In the genomic region with DNA sequence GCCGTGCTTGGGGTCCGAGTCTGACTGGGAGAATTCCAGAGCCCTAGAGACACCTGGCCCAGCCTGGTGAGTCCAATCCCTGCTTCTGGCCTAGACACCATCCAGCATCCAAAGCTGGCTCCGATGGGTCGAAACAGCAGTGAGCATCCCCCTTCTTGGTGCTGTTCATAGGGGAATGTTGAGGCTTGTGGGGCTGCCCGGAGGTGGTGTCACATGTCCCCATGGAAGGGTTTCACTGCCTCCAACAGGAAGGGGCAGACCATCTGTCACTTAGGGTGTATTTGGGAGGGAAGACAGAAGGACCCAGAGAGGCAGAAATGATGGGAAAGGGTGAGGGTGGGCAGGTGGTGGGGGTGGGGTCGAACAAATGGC, we compare ENCODE assay signal across 10 cellular contexts. TPM values are rescaled to one million over a fixed set of nuclear protein-coding genes. Genes with fewer than 3 reads are reported as not detected.
DNase-seq lines count a peak whose midpoint lies in the region; ATAC-seq, FAIRE-seq and TF ChIP-seq lines count a peak whose summit lies in the region.
"Had no signal": no experiment of that assay in that cellular context is flagged by ENCODE, and none has a peak within 500 bp of the region (broad histone marks: within the 10 kb centered on the region; RNA-seq: fewer than 3 reads in every experiment).

No MANE protein-coding gene starts in this region.

- no peaks in the 10 kb centered on the region for H3K9me3 ChIP-seq in A549
- no peaks in the 10 kb centered on the region for H3K9me3 ChIP-seq in neural progenitor cell (ENCODE audit: low read depth)
- H3K9me3 ChIP-seq: MG63 had no signal

- H3K27ac ChIP-seq in A549 (peak overlapping the region; percentile 100), KMS-11 (no peak overlapping the region), coronary artery (peak overlapping the region; percentile 89 to 98), neural progenitor cell (no peak overlapping the region)

- H3K27me3 ChIP-seq in KMS-11 (ENCODE audit: insufficient read depth, low read depth) (no peaks in the 10 kb centered on the region), neural progenitor cell (no peaks in the 10 kb centered on the region)
- H3K27me3 ChIP-seq: MG63 had no signal

- H2AFZ ChIP-seq in KMS-11 (ENCODE audit: low read depth), result no peak overlapping the region
- no peak overlapping the region for H2AFZ ChIP-seq in neural progenitor cell (replicated peaks)

- H3K36me3 Mint-ChIP-seq in neural progenitor cell, result no peaks in the 10 kb centered on the region

- peaks cover 60% of the 10 kb centered on the region for H3K4me1 Mint-ChIP-seq in neural progenitor cell

- no peaks in the 10 kb centered on the region for H3K79me2 ChIP-seq in KMS-11 (ENCODE audit: insufficient read depth, low read depth)
- H3K79me2 ChIP-seq in neural progenitor cell (ENCODE audit: low read depth), result no peaks in the 10 kb centered on the region

- no peak for TF ChIP-seq RAD21 in A549 (conservative IDR thresholded peaks at IDR 0.05 in 1 of 2, IDR thresholded peaks at IDR 0.05 in 1 of 2)

- CTCF ChIA-PET in A549 (lab: Yijun Ruan, JAX), result interaction anchor here (0.6 to 23.2 kb wide), 7 partner anchors 16 to 471 kb away, joined by 3 to 653 read pairs (median 29); partner anchors contain the start of genes C9orf50 and NTMT1

- DNase-seq in A549 (ENCODE audit: low read depth in 1 of 2, low spot score in 1 of 2) (no peak), coronary artery (ENCODE audit: low spot score) (no peak), neural progenitor cell (ENCODE audit: low spot score) (no peak), D341Med (ENCODE audit: low spot score) (no peak)

- no peak for TF ChIP-seq POLR2A in A549 (IDR thresholded peaks at IDR 0.05; ENCODE audit: low read length)

- H3K4me3 ChIP-seq in A549, result no peak overlapping the region
- H3K4me3 ChIP-seq in KMS-11 (IDR thresholded peaks at IDR 0.05; ENCODE audit: insufficient read depth, low read depth, low read length), result no peak overlapping the region
- no peak overlapping the region for H3K4me3 ChIP-seq in coronary artery
- no peak overlapping the region for H3K4me3 ChIP-seq in neural progenitor cell
- H3K4me3 ChIP-seq: MG63 had no signal

- H3F3A ChIP-seq in neural progenitor cell (ENCODE audit: low read depth), result peaks cover 40% of the 10 kb centered on the region

- H3K9ac ChIP-seq in KMS-11, result no peak overlapping the region
- H3K9ac ChIP-seq in neural progenitor cell, result no peak overlapping the region

- POLR2A ChIA-PET in A549 (lab: Yijun Ruan, JAX), result interaction anchor here (0.9 to 2.9 kb wide), 5 partner anchors 10 to 467 kb away, joined by 3 to 22 read pairs (median 8); partner anchors contain the start of gene IER5L

- 79% methylated on average over 4 of the region's 6 CpGs for WGBS in A549 (ENCODE audit: missing lambda C conversion rate)

- TF ChIP-seq EP300 in A549 (IDR thresholded peaks at IDR 0.05), result no peak

- H3K27ac Mint-ChIP-seq in neural progenitor cell, result peak overlapping the region; percentile 67

- FAIRE-seq in A549 (lab: Jason Lieb, UNC), result no peak

- H4K20me1 ChIP-seq in KMS-11 (ENCODE audit: insufficient read depth) (no peaks in the 10 kb centered on the region), neural progenitor cell (ENCODE audit: low read depth) (no peaks in the 10 kb centered on the region)

- H3K4me2 ChIP-seq in A549 (peak overlapping the region; percentile 83), KMS-11 (0 out of 2 replicates have a peak overlapping the region, but pooled peaks have one; percentile 21), neural progenitor cell (no peak overlapping the region)

- peaks cover 74% of the 10 kb centered on the region for H3K4me1 ChIP-seq in A549
- H3K4me1 ChIP-seq in KMS-11 (ENCODE audit: low read depth, poor library complexity, severe bottlenecking), result peaks cover 41% of the 10 kb centered on the region
- H3K4me1 ChIP-seq in neural progenitor cell, result peaks cover 27% of the 10 kb centered on the region

- peaks cover 7% of the 10 kb centered on the region for H3K27me3 Mint-ChIP-seq in neural progenitor cell (ENCODE audit: insufficient read depth, low read depth)

- peak overlapping the region; percentile 58 for H3K4me3 Mint-ChIP-seq in neural progenitor cell

- no peak for TF ChIP-seq CTCF in A549 (IDR thresholded peaks at IDR 0.05)
- no peak for TF ChIP-seq CTCF in KMS-11 (conservative IDR thresholded peaks at IDR 0.05; ENCODE audit: low read depth, low read length)
- TF ChIP-seq CTCF in coronary artery (IDR thresholded peaks at IDR 0.05), result no peak
- TF ChIP-seq CTCF in neural progenitor cell (IDR thresholded peaks at IDR 0.05), result no peak

- no peaks in the 10 kb centered on the region for H3K9me3 Mint-ChIP-seq in neural progenitor cell

- ATAC-seq in A549 (no peak), HG03521 (IDR thresholded peaks at IDR 0.05; ENCODE audit: unreplicated experiment) (no peak), HG02840 (IDR thresholded peaks at IDR 0.05; ENCODE audit: low FRiP score, unreplicated experiment) (no peak), HG02852 (IDR thresholded peaks at IDR 0.05; ENCODE audit: unreplicated experiment) (no peak)

- H3K36me3 ChIP-seq in KMS-11 (ENCODE audit: insufficient read depth), result no peaks in the 10 kb centered on the region
- H3K36me3 ChIP-seq in neural progenitor cell, result no peaks in the 10 kb centered on the region
- H3K36me3 ChIP-seq: MG63 had no signal

TF ChIP-seq in A549, 52 proteins besides CTCF, POLR2A, EP300 and RAD21:
- no peak for TF ChIP-seq EHMT2 (IDR thresholded peaks at IDR 0.05; ENCODE audit: low read depth)
- TF ChIP-seq HMGXB4 (CRISPR knock-in tag; IDR thresholded peaks at IDR 0.05; ENCODE audit: borderline replicate concordance), result no peak
- TF ChIP-seq ZFP36 (IDR thresholded peaks at IDR 0.05; ENCODE audit: borderline replicate concordance, partially characterized antibody), result peak; percentile 95
- TF ChIP-seq RFX5 (IDR thresholded peaks at IDR 0.05), result no peak
- TF ChIP-seq TP53 (CRISPR knock-in tag; IDR thresholded peaks at IDR 0.05), result no peak
- TF ChIP-seq, protein P1, sequence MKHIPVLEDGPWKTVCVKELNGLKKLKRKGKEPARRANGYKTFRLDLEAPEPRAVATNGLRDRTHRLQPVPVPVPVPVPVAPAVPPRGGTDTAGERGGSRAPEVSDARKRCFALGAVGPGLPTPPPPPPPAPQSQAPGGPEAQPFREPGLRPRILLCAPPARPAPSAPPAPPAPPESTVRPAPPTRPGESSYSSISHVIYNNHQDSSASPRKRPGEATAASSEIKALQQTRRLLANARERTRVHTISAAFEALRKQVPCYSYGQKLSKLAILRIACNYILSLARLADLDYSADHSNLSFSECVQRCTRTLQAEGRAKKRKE (CRISPR knock-in tag; IDR thresholded peaks at IDR 0.05; ENCODE audit: low read depth), result no peak
- TF ChIP-seq MAZ (IDR thresholded peaks at IDR 0.05; ENCODE audit: borderline replicate concordance, low read depth, low read length), result no peak
- no peak for TF ChIP-seq EHF (CRISPR knock-in tag; IDR thresholded peaks at IDR 0.05)
TF ChIP-seq in A549: peak in this region for 1.

RNA-seq across cellular contexts. Expression of gene C9orf50, which starts 13.9 kb away (rescaled TPM):
- polyA plus RNA-seq in A549 (2011; rRNA removed) (0.10 TPM in 1 of 2 replicates, not detected in the other), A549 (2017; fragmentation: RNase III; extraction: RNeasy Plus Mini Kit Qiagen cat#74134 plus additional on column Dnase treatment) (0.05 TPM in 1 of 3 replicates, not detected in the others)
- 0.08 TPM in 1 of 2 replicates, not detected in the other for polyA plus RNA-seq in A549 (2012; cell fraction: cytosol; rRNA removed)
- polyA plus RNA-seq in A549 (2012; cell fraction: nucleus; rRNA removed), result 0.07 TPM in 1 of 2 replicates, not detected in the other
- polyA minus RNA-seq in A549 (2011; rRNA and poly(A)+ RNA removed), result not detected in 2 replicates
- not detected in 2 replicates for total RNA-seq in neural progenitor cell (ENCODE audit: low replicate concordance)
- total RNA-seq: SK-MEL-5 had no signal

RNA-seq across cellular contexts. Expression of gene NTMT1, which starts 19.0 kb away (rescaled TPM):
- 39.2 and 49.4 TPM in 2 replicates for polyA plus RNA-seq in A549 (2011; rRNA removed)
- polyA plus RNA-seq in A549 (2012; cell fraction: cytosol; rRNA removed), result 114 and 118 TPM in 2 replicates
- polyA plus RNA-seq in A549 (2012; cell fraction: nucleus; rRNA removed), result 71.4 and 87.0 TPM in 2 replicates
- polyA plus RNA-seq in A549 (2017; fragmentation: RNase III; extraction: RNeasy Plus Mini Kit Qiagen cat#74134 plus additional on column Dnase treatment), result 75.8 to 96.4 TPM (median 92.2 TPM) in 3 replicates
- polyA minus RNA-seq in A549 (2011; rRNA and poly(A)+ RNA removed), result 29.6 and 37.6 TPM in 2 replicates
- 22.2 and 29.8 TPM in 2 replicates for total RNA-seq in neural progenitor cell (ENCODE audit: low replicate concordance)

RNA-seq across cellular contexts. Expression of gene ASB6, which starts 34.9 kb away (rescaled TPM):
- 9.2 and 9.4 TPM in 2 replicates for polyA plus RNA-seq in A549 (2011; rRNA removed)
- polyA plus RNA-seq in A549 (2012; cell fraction: cytosol; rRNA removed), result 19.0 and 23.7 TPM in 2 replicates
- polyA plus RNA-seq in A549 (2012; cell fraction: nucleus; rRNA removed), result 31.4 and 37.7 TPM in 2 replicates
- 16.3 to 17.3 TPM (median 16.3 TPM) in 3 replicates for polyA plus RNA-seq in A549 (2017; fragmentation: RNase III; extraction: RNeasy Plus Mini Kit Qiagen cat#74134 plus additional on column Dnase treatment)
- polyA minus RNA-seq in A549 (2011; rRNA and poly(A)+ RNA removed), result 7.4 and 8.4 TPM in 2 replicates
- total RNA-seq in neural progenitor cell (ENCODE audit: low replicate concordance), result 9.2 and 21.1 TPM in 2 replicates

RNA-seq across cellular contexts. Expression of gene PRRX2, which starts 58.4 kb away (rescaled TPM):
- polyA plus RNA-seq in A549 (2011; rRNA removed) (0.90 and 0.95 TPM in 2 replicates), A549 (2017; fragmentation: RNase III; extraction: RNeasy Plus Mini Kit Qiagen cat#74134 plus additional on column Dnase treatment) (2.2 to 2.7 TPM (median 2.3 TPM) in 3 replicates)
- 4.3 and 6.6 TPM in 2 replicates for polyA plus RNA-seq in A549 (2012; cell fraction: cytosol; rRNA removed)
- polyA plus RNA-seq in A549 (2012; cell fraction: nucleus; rRNA removed), result 3.9 and 5.1 TPM in 2 replicates
- polyA minus RNA-seq in A549 (2011; rRNA and poly(A)+ RNA removed), result 0.79 and 1.0 TPM in 2 replicates
- total RNA-seq in neural progenitor cell (ENCODE audit: low replicate concordance), result 1.5 and 5.2 TPM in 2 replicates

Comparison
In these comparisons a context has a peak if more than half of its experiments do, and no peak if none do; other contexts are left out.
1. H3K27ac ChIP-seq: peak in A549 (2 of 2) and coronary artery (2 of 2); none in KMS-11 (single experiment) and neural progenitor cell (single experiment).